ENCODE assay signal across 8 cellular contexts in the genomic region with DNA sequence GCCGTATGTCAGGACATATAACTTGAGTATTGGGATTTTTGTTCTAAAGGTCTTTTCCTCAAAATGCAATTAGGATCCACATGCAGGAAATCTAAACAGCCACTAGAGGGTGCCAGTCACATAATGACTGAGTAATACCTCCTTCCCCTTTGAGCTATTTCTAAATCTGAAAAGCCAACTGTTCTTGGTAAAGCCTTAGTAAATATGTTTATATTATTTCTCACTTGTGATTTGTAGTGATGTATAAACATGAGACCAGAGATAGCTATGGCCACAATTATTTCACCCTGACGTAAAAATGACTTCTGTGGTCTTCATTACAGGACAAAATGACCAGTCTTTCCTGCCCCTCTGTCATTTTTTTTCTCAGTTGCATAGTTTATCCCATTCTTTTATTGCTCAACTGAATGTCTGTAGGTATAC. TPM values are rescaled to one million over a fixed set of nuclear protein-coding genes. Genes with fewer than 3 reads are reported as not detected.
DNase-seq lines count a peak whose midpoint lies in the region; ATAC-seq, FAIRE-seq and TF ChIP-seq lines count a peak whose summit lies in the region.

No MANE protein-coding gene starts in this region.

- H3K9me3 ChIP-seq in RWPE2 (ENCODE audit: severe bottlenecking): no peaks in the 10 kb centered on the region

- H3K36me3 ChIP-seq in RWPE2 (ENCODE audit: low read depth): no peaks in the 10 kb centered on the region

- no peaks in the 10 kb centered on the region for H3K4me1 ChIP-seq in RWPE2 (ENCODE audit: insufficient read depth, poor library complexity, severe bottlenecking)

- DNase-seq in AG09309 (ENCODE audit: low read depth) (peak; percentile 31), GM12891 (ENCODE audit: insufficient read length, low spot score) (no peak), LNCaP clone FGC (ENCODE audit: low read depth) (peak; percentile 40), RWPE2 (ENCODE audit: low spot score) (no peak), astrocyte of the cerebellum (ENCODE audit: low read depth) (peak; percentile 60), iPS-NIHi7 (ENCODE audit: extremely low spot score) (peak; percentile 61)
- DNase-seq in stimulated activated CD4-positive, alpha-beta T cell treated with anti-CD3 and anti-CD28 coated beads, Interleukin-2, amount 100 ng/mL, for 24 hours: peak; percentile 19 to 50

- peak; percentile 94 for FAIRE-seq in GM12891 (lab: Jason Lieb, UNC)

- no peaks in the 10 kb centered on the region for H3K27me3 ChIP-seq in RWPE2 (ENCODE audit: insufficient read depth, poor library complexity, severe bottlenecking)

- no peak overlapping the region for H3K4me3 ChIP-seq in AG09309 (ENCODE audit: control insufficient read depth, low read depth, low read length)
- H3K4me3 ChIP-seq in LNCaP clone FGC (ENCODE audit: low read depth, low read length): no peak overlapping the region
- H3K4me3 ChIP-seq in RWPE2 (ENCODE audit: severe bottlenecking): no peak overlapping the region
- H3K4me3 ChIP-seq in astrocyte of the cerebellum (ENCODE audit: low read depth, low read length): no peak overlapping the region

- TF ChIP-seq CTCF in AG09309 (IDR thresholded peaks at IDR 0.05; ENCODE audit: control insufficient read depth, insufficient read depth, low read depth, low read length, missing control alignments) (peak; percentile 78), LNCaP clone FGC (IDR thresholded peaks at IDR 0.05; ENCODE audit: control insufficient read depth, extremely low read depth, insufficient read depth) (peak; percentile 79), RWPE2 (IDR thresholded peaks at IDR 0.05; ENCODE audit: poor library complexity, severe bottlenecking) (peak; percentile 97), astrocyte of the cerebellum (IDR thresholded peaks at IDR 0.05; ENCODE audit: low read depth, low read length, missing control alignments) (peak; percentile 82)

- TF ChIP-seq POLR2A in GM12891 (IDR thresholded peaks at IDR 0.05; ENCODE audit: low read depth, low read length): no peak

- H3K27ac ChIP-seq in RWPE2 (ENCODE audit: poor library complexity, severe bottlenecking): no peak overlapping the region

- in situ Hi-C loops in astrocyte of the cerebellum (cut with HindIII; ENCODE audit: low sequenced_read_pairs): no loop called here

- ATAC-seq in RWPE2 (ENCODE audit: low read depth): peak; percentile 62; the same call in 1 of the 3 replicates
- no peak for ATAC-seq in HG03460 (IDR thresholded peaks at IDR 0.05; ENCODE audit: unreplicated experiment)

TF ChIP-seq in GM12891, 5 proteins besides CTCF, POLR2A, EP300 and RAD21:
- TF ChIP-seq SPI1 (IDR thresholded peaks at IDR 0.05; ENCODE audit: low read depth, low read length) (no peak), POLR2AphosphoS5 (IDR thresholded peaks at IDR 0.05; ENCODE audit: low read depth, low read length) (no peak), PAX5 (IDR thresholded peaks at IDR 0.05; ENCODE audit: insufficient read depth, low read length, severe bottlenecking) (no peak), TAF1 (IDR thresholded peaks at IDR 0.05; ENCODE audit: low read depth, low read length) (no peak), POU2F2 (IDR thresholded peaks at IDR 0.05; ENCODE audit: low read depth, low read length) (no peak)

RNA-seq across cellular contexts. Expression of gene DR1, which starts 41.0 kb away (rescaled TPM):
- polyA plus RNA-seq in GM12891 (2012; ENCODE audit: low read depth, missing spikeins): 28.8 TPM

Comparison
In these comparisons a context has a peak if more than half of its experiments do, and no peak if none do; other contexts are left out.
1. DNase-seq: peak in AG09309 (single experiment), LNCaP clone FGC (single experiment), astrocyte of the cerebellum (single experiment), iPS-NIHi7 (single experiment) and stimulated activated CD4-positive, alpha-beta T cell treated with anti-CD3 and anti-CD28 coated beads, Interleukin-2, amount 100 ng/mL, for 24 hours (2 of 2); none in GM12891 (single experiment) and RWPE2 (single experiment).
2. Peak in every context shown above with its lines, with median percentiles within 50 percentile points of each other: CTCF ChIP-seq.